18 cellular contexts compared by ENCODE assay signal in the genomic region with DNA sequence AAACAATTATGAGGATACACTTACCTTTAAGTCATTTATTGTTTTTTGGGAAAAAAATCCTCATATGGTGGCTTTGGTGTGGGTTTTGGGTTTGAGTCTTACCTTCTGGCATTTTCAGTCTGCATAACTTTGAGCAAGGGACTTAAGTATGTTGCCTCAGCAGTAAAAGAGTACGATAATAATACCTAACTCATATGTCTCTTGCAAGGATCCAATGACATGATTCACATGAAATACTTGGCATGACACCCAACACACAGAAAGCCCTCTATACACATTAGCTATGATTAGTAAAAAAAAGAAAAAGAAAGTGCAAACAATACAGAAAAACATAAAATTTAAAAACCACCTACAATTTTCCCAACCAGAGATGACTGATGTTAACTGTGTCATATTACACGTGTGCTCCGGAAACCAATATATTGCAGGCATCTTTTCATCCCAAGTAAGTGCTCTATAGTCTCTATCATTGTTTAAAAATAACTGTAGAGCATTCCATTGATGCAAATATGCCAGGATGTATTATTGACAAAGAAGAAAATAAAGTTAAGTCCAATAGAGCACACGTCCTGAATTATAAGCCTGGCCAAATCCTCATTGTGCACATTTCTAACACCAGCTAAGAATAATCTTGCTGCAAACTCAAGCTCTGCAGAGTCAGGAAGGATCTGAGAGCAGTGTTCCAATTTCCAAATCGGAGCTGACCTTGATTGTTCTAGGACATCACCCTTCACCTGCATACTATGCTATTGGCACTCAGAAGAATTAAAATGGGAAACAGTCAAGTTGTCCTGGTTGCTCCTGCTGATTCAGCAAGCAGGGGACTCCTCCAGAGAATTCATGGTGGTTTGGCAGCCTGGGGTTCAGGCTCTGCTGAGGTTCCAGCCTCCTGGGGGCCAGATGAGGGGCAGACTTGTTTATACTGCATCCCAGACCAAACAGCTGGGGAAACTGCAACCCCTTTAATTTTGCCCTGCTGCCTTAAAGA.
DNase-seq lines count a peak whose midpoint lies in the region; ATAC-seq and TF ChIP-seq lines count a peak whose summit lies in the region.
"Had no signal": no experiment of that assay in that cellular context is flagged by ENCODE, and none has a peak within 500 bp of the region (broad histone marks: within the 10 kb centered on the region; RNA-seq: fewer than 3 reads in every experiment).

No MANE protein-coding gene starts in this region.

- no peak for TF ChIP-seq EP300 in gastroesophageal sphincter (IDR thresholded peaks at IDR 0.05)

- peak; percentile 28 for DNase-seq in astrocyte of the spinal cord (ENCODE audit: low read depth, low spot score)
- peak; percentile 43 for DNase-seq in myocyte (ENCODE audit: low read depth)
- DNase-seq in uterus: no peak
- no peak for DNase-seq in NCI-H446 treated with DMSO at 0.1 percent for 48 hours (lab: John Stamatoyannopoulos, UW)
- no peak for DNase-seq in type B pancreatic cell (ENCODE audit: extremely low spot score, unreplicated experiment)
- DNase-seq: activated CD4-positive, alpha-beta T cell treated with anti-CD3 and anti-CD28 coated beads for 4 hours; activated naive CD4-positive, alpha-beta T cell treated with anti-CD3 and anti-CD28 coated beads, Interleukin-2, amount 10 ng/mL, durations not matched to agents 7 days and 5 days; naive thymus-derived CD4-positive, alpha-beta T cell; NCI-H1105 treated with DMSO at 0.1 percent for 48 hours; NCI-H2171 treated with DMSO at 0.1 percent for 48 hours; SHP77; stimulated activated CD4-positive, alpha-beta T cell treated with anti-CD3 and anti-CD28 coated beads, Interleukin-2, amount 100 ng/mL, for 24 hours; T1000 had no signal

- TF ChIP-seq POLR2A in gastroesophageal sphincter (IDR thresholded peaks at IDR 0.05) (no peak), uterus (IDR thresholded peaks at IDR 0.05) (no peak)

- no peaks in the 10 kb centered on the region for H3K9me3 ChIP-seq in gastroesophageal sphincter
- no peaks in the 10 kb centered on the region for H3K9me3 ChIP-seq in uterus

- H3K4me3 Mint-ChIP-seq in type B pancreatic cell: no peak overlapping the region
- H3K4me3 Mint-ChIP-seq: activated naive CD4-positive, alpha-beta T cell treated with anti-CD3 and anti-CD28 coated beads, Interleukin-2, amount 10 ng/mL, durations not matched to agents 7 days and 5 days; central memory CD8-positive, alpha-beta T cell; naive thymus-derived CD4-positive, alpha-beta T cell had no signal

- H3K4me3 ChIP-seq in astrocyte of the spinal cord (ENCODE audit: low read depth, low read length): no peak overlapping the region
- H3K4me3 ChIP-seq in gastroesophageal sphincter: no peak overlapping the region
- H3K4me3 ChIP-seq in uterus: no peak overlapping the region
- H3K4me3 ChIP-seq: BLaER1 treated with 17β-estradiol and CSF1 and Interleukin-3, amounts not matched to agents 10 nM and 100 nM had no signal

- H3K27me3 ChIP-seq in gastroesophageal sphincter (no peaks in the 10 kb centered on the region), uterus (no peaks in the 10 kb centered on the region)
- H3K27me3 ChIP-seq: BLaER1 treated with 17β-estradiol and CSF1 and Interleukin-3, amounts not matched to agents 10 nM and 100 nM had no signal

- H3K4me1 ChIP-seq in gastroesophageal sphincter (peaks cover 12 to 45% (median 21%) of the 10 kb centered on the region in 3 donors), uterus (no peaks in the 10 kb centered on the region)

- intact Hi-C loops in uterus (cut with DNase I; ENCODE audit: low total_unique reads): no loop called here

- H3K36me3 ChIP-seq in gastroesophageal sphincter (no peaks in the 10 kb centered on the region), uterus (no peaks in the 10 kb centered on the region)
- H3K36me3 ChIP-seq: BLaER1 treated with 17β-estradiol and CSF1 and Interleukin-3, amounts not matched to agents 10 nM and 100 nM had no signal

- in situ Hi-C loops in astrocyte of the spinal cord (cut with HindIII; ENCODE audit: low sequenced_read_pairs): no loop called here

- H3K27ac Mint-ChIP-seq in type B pancreatic cell: no peak overlapping the region
- H3K27ac Mint-ChIP-seq: activated naive CD4-positive, alpha-beta T cell treated with anti-CD3 and anti-CD28 coated beads, Interleukin-2, amount 10 ng/mL, durations not matched to agents 7 days and 5 days; naive thymus-derived CD4-positive, alpha-beta T cell had no signal

- ATAC-seq in gastroesophageal sphincter (peak; percentile 32), GM19455 (IDR thresholded peaks at IDR 0.05; ENCODE audit: unreplicated experiment) (no peak)
- ATAC-seq: naive thymus-derived CD4-positive, alpha-beta T cell had no signal

- 37 to 43% methylated on average over 5 of the region's 5 CpGs for WGBS in gastroesophageal sphincter (ENCODE audit: low coverage in 1 of 2), 2 donors

- H3K27ac ChIP-seq in gastroesophageal sphincter (peak overlapping the region in 3 of 4 donors; percentile 16 to 73 (median 18)), uterus (peak overlapping the region; percentile 26 to 67)
- H3K27ac ChIP-seq: BLaER1 treated with 17β-estradiol and CSF1 and Interleukin-3, amounts not matched to agents 10 nM and 100 nM; HL-60 had no signal

- H3K36me3 Mint-ChIP-seq in type B pancreatic cell: no peaks in the 10 kb centered on the region
- H3K36me3 Mint-ChIP-seq: activated naive CD4-positive, alpha-beta T cell treated with anti-CD3 and anti-CD28 coated beads, Interleukin-2, amount 10 ng/mL, durations not matched to agents 7 days and 5 days; naive thymus-derived CD4-positive, alpha-beta T cell had no signal

- H3K4me1 Mint-ChIP-seq in type B pancreatic cell (ENCODE audit: unreplicated experiment): peaks cover 13% of the 10 kb centered on the region
- H3K4me1 Mint-ChIP-seq: activated naive CD4-positive, alpha-beta T cell treated with anti-CD3 and anti-CD28 coated beads, Interleukin-2, amount 10 ng/mL, durations not matched to agents 7 days and 5 days; central memory CD8-positive, alpha-beta T cell; naive thymus-derived CD4-positive, alpha-beta T cell had no signal

- TF ChIP-seq CTCF in astrocyte of the spinal cord (IDR thresholded peaks at IDR 0.05; ENCODE audit: low read depth, low read length): no peak
- no peak for TF ChIP-seq CTCF in gastroesophageal sphincter (IDR thresholded peaks at IDR 0.05)
- TF ChIP-seq CTCF in uterus (IDR thresholded peaks at IDR 0.05): no peak
- no peak for TF ChIP-seq CTCF in type B pancreatic cell (conservative IDR thresholded peaks at IDR 0.05)

- peaks cover under 1% of the 10 kb centered on the region for H3K9me3 Mint-ChIP-seq in type B pancreatic cell

- no peaks in the 10 kb centered on the region for H3K27me3 Mint-ChIP-seq in type B pancreatic cell
- H3K27me3 Mint-ChIP-seq: activated naive CD4-positive, alpha-beta T cell treated with anti-CD3 and anti-CD28 coated beads, Interleukin-2, amount 10 ng/mL, durations not matched to agents 7 days and 5 days; central memory CD8-positive, alpha-beta T cell; naive thymus-derived CD4-positive, alpha-beta T cell had no signal

Comparison
In these comparisons a context has a peak if more than half of its experiments do, and no peak if none do; other contexts are left out.
1. DNase-seq: peak in astrocyte of the spinal cord (single experiment) and myocyte (single experiment); none in uterus (0 of 2), NCI-H446 treated with DMSO at 0.1 percent for 48 hours (single experiment) and type B pancreatic cell (single experiment).